12 cellular contexts compared by ENCODE assay signal in the genomic region with DNA sequence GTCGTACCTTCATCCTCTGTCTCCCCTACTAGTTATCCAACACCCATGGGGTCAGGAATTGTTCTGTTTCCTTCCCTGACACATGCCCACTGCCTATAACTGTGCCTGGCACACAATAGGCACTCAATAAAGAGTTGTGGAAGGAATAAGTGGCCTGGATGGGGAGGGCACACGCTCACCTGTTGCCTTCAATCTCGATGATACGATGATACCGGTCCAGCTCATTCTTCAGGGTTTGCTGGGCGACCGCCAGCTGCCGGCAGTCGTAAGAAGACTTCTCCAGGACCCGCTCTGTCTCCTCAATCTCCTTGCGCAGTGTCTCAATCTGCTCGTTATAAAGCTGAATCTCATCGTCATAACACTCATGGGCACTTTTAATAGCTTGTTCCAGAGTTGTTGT. TPM values are rescaled to one million over a fixed set of nuclear protein-coding genes. Genes with fewer than 3 reads are reported as not detected.
"Had no signal": no experiment of that assay in that cellular context is flagged by ENCODE, and none has a peak within 500 bp of the region (broad histone marks: within the 10 kb centered on the region; RNA-seq: fewer than 3 reads in every experiment).

No MANE protein-coding gene starts in this region.

- H3K9me3 Mint-ChIP-seq: activated CD4-positive, alpha-beta T cell treated with anti-CD3 and anti-CD28 coated beads, Interleukin-2, amount 10 ng/mL, durations not matched to agents 7 days and 5 days; activated naive CD4-positive, alpha-beta T cell treated with anti-CD3 and anti-CD28 coated beads, Interleukin-2, amount 10 ng/mL, durations not matched to agents 7 days and 5 days; naive B cell; stimulated activated naive CD8-positive, alpha-beta T cell treated with anti-CD3 and anti-CD28 coated beads, Interleukin-15, Interleukin-2, amounts not matched to agents 100 ng/mL and 50 ng/mL, for 24 hours had no signal

- H3K36me3 Mint-ChIP-seq: naive B cell had no signal

- H3K27me3 Mint-ChIP-seq: stimulated activated naive CD8-positive, alpha-beta T cell treated with anti-CD3 and anti-CD28 coated beads, Interleukin-15, Interleukin-2, amounts not matched to agents 100 ng/mL and 50 ng/mL, for 24 hours had no signal

- ATAC-seq: esophagus mucosa, left colon had no signal

- H3K4me3 Mint-ChIP-seq: activated CD4-positive, alpha-beta T cell treated with anti-CD3 and anti-CD28 coated beads, Interleukin-2, amount 10 ng/mL, durations not matched to agents 7 days and 5 days; activated naive CD4-positive, alpha-beta T cell treated with anti-CD3 and anti-CD28 coated beads, Interleukin-2, amount 10 ng/mL, durations not matched to agents 7 days and 5 days; naive B cell; stimulated activated naive CD8-positive, alpha-beta T cell treated with anti-CD3 and anti-CD28 coated beads, Interleukin-15, Interleukin-2, amounts not matched to agents 100 ng/mL and 50 ng/mL, for 24 hours had no signal

- H3K4me1 Mint-ChIP-seq: naive B cell had no signal

- H3K27ac Mint-ChIP-seq: activated CD4-positive, alpha-beta T cell treated with anti-CD3 and anti-CD28 coated beads, Interleukin-2, amount 10 ng/mL, durations not matched to agents 7 days and 5 days; activated naive CD4-positive, alpha-beta T cell treated with anti-CD3 and anti-CD28 coated beads, Interleukin-2, amount 10 ng/mL, durations not matched to agents 7 days and 5 days; stimulated activated naive CD8-positive, alpha-beta T cell treated with anti-CD3 and anti-CD28 coated beads, Interleukin-15, Interleukin-2, amounts not matched to agents 100 ng/mL and 50 ng/mL, for 24 hours had no signal

- DNase-seq: activated CD4-positive, alpha-beta T cell treated with anti-CD3 and anti-CD28 coated beads, Interleukin-2, amount 10 ng/mL, durations not matched to agents 7 days and 5 days; activated CD4-positive, CD25-positive, alpha-beta regulatory T cell; activated naive CD4-positive, alpha-beta T cell treated with anti-CD3 and anti-CD28 coated beads, Interleukin-2, amount 10 ng/mL, durations not matched to agents 7 days and 5 days; dorsolateral prefrontal cortex; left colon; midbrain; naive B cell; small intestine; SW 1271 had no signal

RNA-seq across cellular contexts. Expression of a gene that starts 32.5 kb away (rescaled TPM):
- total RNA-seq: ascending aorta had no signal
